In the genomic region with DNA sequence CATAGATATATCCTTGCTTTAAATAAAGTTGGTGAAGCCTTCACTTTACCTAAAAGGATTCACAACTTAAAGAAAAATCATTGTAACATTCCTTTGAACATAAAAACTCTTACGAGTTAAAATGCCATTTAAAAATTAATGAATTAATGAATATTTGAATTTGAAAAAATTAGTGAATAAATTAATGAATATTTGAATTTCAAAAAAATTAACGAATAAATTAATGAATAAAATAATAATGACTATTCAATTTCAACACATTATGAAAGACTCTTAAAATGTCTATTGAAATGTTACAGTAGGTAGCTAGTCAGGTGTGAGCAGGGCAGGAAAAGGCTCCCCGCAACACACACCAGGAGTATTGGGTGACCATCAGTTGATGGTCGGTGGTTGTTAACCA, we compare ENCODE assay signal across 36 cellular contexts. TPM values are rescaled to one million over a fixed set of nuclear protein-coding genes. Genes with fewer than 3 reads are reported as not detected.
"Had no signal": no experiment of that assay in that cellular context is flagged by ENCODE, and none has a peak within 500 bp of the region (broad histone marks: within the 10 kb centered on the region; RNA-seq: fewer than 3 reads in every experiment).

No MANE protein-coding gene starts in this region.

- FAIRE-seq: astrocyte had no signal

- H3K4me1 ChIP-seq: adrenal gland, body of pancreas, breast epithelium had no signal

- H3K9me3 ChIP-seq: adrenal gland, body of pancreas, breast epithelium had no signal

- H3K9me3 Mint-ChIP-seq: activated B cell treated with CpG ODN at 0.5 μM for 24 hours; activated CD4-positive, alpha-beta memory T cell treated with anti-CD3 and anti-CD28 coated beads for 36 hours; activated CD4-positive, alpha-beta T cell treated with anti-CD3 and anti-CD28 coated beads, Interleukin-2, amount 10 ng/mL, durations not matched to agents 24 days and 14 days; activated naive CD4-positive, alpha-beta T cell treated with anti-CD3 and anti-CD28 coated beads for 36 hours; activated naive CD4-positive, alpha-beta T cell treated with anti-CD3 and anti-CD28 coated beads, Interleukin-2, amount 50 U/mL, for 72 hours; activated naive CD8-positive, alpha-beta T cell treated with anti-CD3 and anti-CD28 coated beads for 36 hours; activated T-cell treated with anti-CD3 and anti-CD28 coated beads, Interleukin-2, amount 50 U/mL, for 24 hours; activated T-helper 2 cell treated with anti-CD3 and anti-CD28 coated beads, Interferon-gamma antibody, Interleukin-2, Interleukin-4, amounts not matched to agents 10 μg/mL and 5 μg/mL and 100 μg/mL, durations not matched to agents 14 hours and 24 hours and 36 hours; T-helper 1 cell treated with Interleukin-12 subunit alpha and Interleukin-12 subunit beta and Interleukin-4 antibody, amounts not matched to agents 30 μg/mL and 1 μg/mL, for 36 hours; T-helper 2 cell treated with Interferon-gamma antibody and Interleukin-4, amounts not matched to agents 5 μg/mL and 100 μg/mL, for 36 hours had no signal

- H3K4me3 Mint-ChIP-seq: activated B cell treated with CpG ODN at 0.5 μM for 24 hours; activated CD4-positive, alpha-beta memory T cell treated with anti-CD3 and anti-CD28 coated beads for 36 hours; activated CD4-positive, alpha-beta T cell treated with anti-CD3 and anti-CD28 coated beads, Interleukin-2, amount 10 ng/mL, durations not matched to agents 24 days and 14 days; activated CD8-positive, alpha-beta memory T cell treated with anti-CD3 and anti-CD28 coated beads, Interleukin-2, amount 10 ng/mL, durations not matched to agents 7 days and 5 days; activated CD8-positive, alpha-beta T cell treated with anti-CD3 and anti-CD28 coated beads, Interleukin-2, amount 10 ng/mL, durations not matched to agents 7 days and 5 days; activated naive CD4-positive, alpha-beta T cell treated with anti-CD3 and anti-CD28 coated beads for 36 hours; activated naive CD8-positive, alpha-beta T cell treated with anti-CD3 and anti-CD28 coated beads for 36 hours; activated T-cell treated with anti-CD3 and anti-CD28 coated beads, Interleukin-2, amount 50 U/mL, for 24 hours; T-helper 1 cell treated with Interleukin-12 subunit alpha and Interleukin-12 subunit beta and Interleukin-4 antibody, amounts not matched to agents 30 μg/mL and 1 μg/mL, for 36 hours; T-helper 2 cell treated with Interferon-gamma antibody and Interleukin-4, amounts not matched to agents 5 μg/mL and 100 μg/mL, for 36 hours had no signal

- H3K27ac Mint-ChIP-seq: activated B cell treated with CpG ODN at 0.5 μM for 24 hours; activated CD4-positive, alpha-beta memory T cell treated with anti-CD3 and anti-CD28 coated beads for 36 hours; activated CD4-positive, alpha-beta T cell treated with anti-CD3 and anti-CD28 coated beads, Interleukin-2, amount 10 ng/mL, durations not matched to agents 24 days and 14 days; activated CD8-positive, alpha-beta memory T cell treated with anti-CD3 and anti-CD28 coated beads, Interleukin-2, amount 10 ng/mL, durations not matched to agents 7 days and 5 days; activated CD8-positive, alpha-beta T cell treated with anti-CD3 and anti-CD28 coated beads, Interleukin-2, amount 10 ng/mL, durations not matched to agents 7 days and 5 days; activated naive CD4-positive, alpha-beta T cell treated with anti-CD3 and anti-CD28 coated beads for 36 hours; activated naive CD4-positive, alpha-beta T cell treated with anti-CD3 and anti-CD28 coated beads, Interleukin-2, amount 50 U/mL, for 72 hours; activated naive CD8-positive, alpha-beta T cell treated with anti-CD3 and anti-CD28 coated beads for 36 hours; activated T-cell treated with anti-CD3 and anti-CD28 coated beads, Interleukin-2, amount 50 U/mL, for 24 hours; activated T-helper 2 cell treated with anti-CD3 and anti-CD28 coated beads, Interferon-gamma antibody, Interleukin-2, Interleukin-4, amounts not matched to agents 10 μg/mL and 5 μg/mL and 100 μg/mL, durations not matched to agents 14 hours and 24 hours and 36 hours; T-helper 1 cell treated with Interleukin-12 subunit alpha and Interleukin-12 subunit beta and Interleukin-4 antibody, amounts not matched to agents 30 μg/mL and 1 μg/mL, for 36 hours; T-helper 2 cell treated with Interferon-gamma antibody and Interleukin-4, amounts not matched to agents 5 μg/mL and 100 μg/mL, for 36 hours had no signal

- H3K36me3 Mint-ChIP-seq: activated CD4-positive, alpha-beta memory T cell treated with anti-CD3 and anti-CD28 coated beads for 36 hours; activated CD8-positive, alpha-beta memory T cell treated with anti-CD3 and anti-CD28 coated beads, Interleukin-2, amount 10 ng/mL, durations not matched to agents 7 days and 5 days; activated naive CD4-positive, alpha-beta T cell treated with anti-CD3 and anti-CD28 coated beads, Interleukin-2, amount 50 U/mL, for 72 hours; activated naive CD8-positive, alpha-beta T cell treated with anti-CD3 and anti-CD28 coated beads for 36 hours had no signal

- H3K36me3 ChIP-seq: adrenal gland, brain microvascular endothelial cell, breast epithelium, WERI-Rb-1 had no signal

- H3K27ac ChIP-seq: adrenal gland, body of pancreas, brain microvascular endothelial cell, breast epithelium, WERI-Rb-1 had no signal

- H3K4me3 ChIP-seq: adrenal gland, body of pancreas, breast epithelium had no signal

- H3K27me3 Mint-ChIP-seq: activated B cell treated with CpG ODN at 0.5 μM for 24 hours; activated CD4-positive, alpha-beta memory T cell treated with anti-CD3 and anti-CD28 coated beads for 36 hours had no signal

- DNase-seq: activated B cell treated with CpG ODN at 0.5 μM for 24 hours; activated CD4-positive, alpha-beta memory T cell treated with anti-CD3 and anti-CD28 coated beads for 36 hours; activated CD4-positive, alpha-beta T cell treated with anti-CD3 and anti-CD28 coated beads for 4 hours; activated CD4-positive, alpha-beta T cell treated with anti-CD3 and anti-CD28 coated beads, Interleukin-2, amount 10 ng/mL, durations not matched to agents 24 days and 14 days; activated CD4-positive, alpha-beta T cell treated with anti-CD3 and anti-CD28 coated beads, Interleukin-2, amount 50 U/mL, for 1 hour; activated CD4-positive, alpha-beta T cell treated with anti-CD3 and anti-CD28 coated beads, Interleukin-2, amount 50 U/mL, for 4 hours; activated CD4-positive, CD25-positive, alpha-beta regulatory T cell treated with anti-CD3 and anti-CD28 coated beads, Interleukin-2, amount 50 U/mL, for 72 hours; activated CD8-positive, alpha-beta memory T cell treated with anti-CD3 and anti-CD28 coated beads for 24 hours; activated CD8-positive, alpha-beta memory T cell treated with anti-CD3 and anti-CD28 coated beads, Interleukin-2, amount 10 ng/mL, durations not matched to agents 7 days and 5 days; activated CD8-positive, alpha-beta memory T cell treated with anti-CD3 and anti-CD28 coated beads, Interleukin-2, amount 50 U/mL, for 48 hours; activated CD8-positive, alpha-beta T cell treated with anti-CD3 and anti-CD28 coated beads, Interleukin-2, amount 10 ng/mL, durations not matched to agents 7 days and 5 days; activated effector memory CD4-positive, alpha-beta T cell treated with anti-CD3 and anti-CD28 coated beads, Interleukin-2, amount 50 U/mL, for 16 hours; activated gamma-delta T cell treated with Interleukin-2 at 50 U/mL for 16 hours; activated naive CD4-positive, alpha-beta T cell; activated naive CD4-positive, alpha-beta T cell treated with anti-CD3 and anti-CD28 coated beads for 36 hours; activated naive CD4-positive, alpha-beta T cell treated with anti-CD3 and anti-CD28 coated beads, Interleukin-2, amount 50 U/mL, for 16 hours; activated naive CD8-positive, alpha-beta T cell treated with anti-CD3 and anti-CD28 coated beads for 36 hours; activated T-cell treated with anti-CD3 and anti-CD28 coated beads, Interleukin-2, amount 50 U/mL, for 24 hours; activated T-cell treated with anti-CD3 and anti-CD28 coated beads, Interleukin-2, amount 50 U/mL, for 48 hours; adrenal gland; amniotic stem cell; aorta; body of pancreas; brain microvascular endothelial cell; central memory CD4-positive, alpha-beta T cell; SW 1271; T-helper 1 cell; T-helper 2 cell; T-helper 9 cell; WERI-Rb-1 had no signal

- H3K4me1 Mint-ChIP-seq: activated B cell treated with CpG ODN at 0.5 μM for 24 hours; activated CD4-positive, alpha-beta T cell treated with anti-CD3 and anti-CD28 coated beads, Interleukin-2, amount 10 ng/mL, durations not matched to agents 24 days and 14 days; activated CD8-positive, alpha-beta memory T cell treated with anti-CD3 and anti-CD28 coated beads, Interleukin-2, amount 10 ng/mL, durations not matched to agents 7 days and 5 days; activated naive CD8-positive, alpha-beta T cell treated with anti-CD3 and anti-CD28 coated beads for 36 hours had no signal

RNA-seq across cellular contexts. Expression of gene ARHGAP20, which starts 22.9 kb away (rescaled TPM):
- total RNA-seq: activated CD4-positive, alpha-beta T cell treated with anti-CD3 and anti-CD28 coated beads, Interleukin-2, amount 10 ng/mL, durations not matched to agents 24 days and 14 days; activated T-helper 2 cell treated with anti-CD3 and anti-CD28 coated beads, Interferon-gamma antibody, Interleukin-2, Interleukin-4, amounts not matched to agents 10 μg/mL and 5 μg/mL and 100 μg/mL, durations not matched to agents 14 hours and 24 hours and 36 hours had no signal
